Comparison of ENCODE assay signal across 8 cellular contexts in genomic region chr6:78867020-78867369, GRCh38. TPM values are rescaled to one million over a fixed set of nuclear protein-coding genes. Genes with fewer than 3 reads are reported as not detected.
A peak's percentile ranks its signal among the peaks of the same experiment; 100 is the strongest.
DNase-seq lines count a peak whose midpoint lies in the region; ATAC-seq, FAIRE-seq and TF ChIP-seq lines count a peak whose summit lies in the region.

No MANE protein-coding gene starts in this region.

- no peaks in the 10 kb centered on the region for H3K9me3 ChIP-seq in HUES6 (ENCODE audit: control insufficient read depth, insufficient read depth, low read depth, low read length)
- no peaks in the 10 kb centered on the region for H3K9me3 ChIP-seq in colonic mucosa
- H3K9me3 ChIP-seq in mucosa of stomach (ENCODE audit: control insufficient read depth, low read length), result no peaks in the 10 kb centered on the region

- DNase-seq in D721Med (ENCODE audit: insufficient read length, low spot score) (peak; percentile 26), colonic mucosa (no peak), NCI-H524 treated with DMSO at 0.1 percent for 48 hours (lab: John Stamatoyannopoulos, UW) (no peak), KG1 (lab: John Stamatoyannopoulos, UW) (no peak), A172 (ENCODE audit: low spot score) (no peak)

- H3K4me1 ChIP-seq in HUES6 (ENCODE audit: control insufficient read depth, insufficient read depth, low read length), result no peaks in the 10 kb centered on the region
- H3K4me1 ChIP-seq in colonic mucosa, result no peaks in the 10 kb centered on the region
- H3K4me1 ChIP-seq in mucosa of stomach (ENCODE audit: control insufficient read depth, insufficient read depth, low read length), result no peaks in the 10 kb centered on the region

- H3K4me3 ChIP-seq in HUES6 (ENCODE audit: low read depth, low read length) (peak overlapping the region; percentile 88), colonic mucosa (peak overlapping the region; percentile 96), mucosa of stomach (ENCODE audit: low read length) (peak overlapping the region; percentile 98)

- H3K36me3 ChIP-seq in HUES6 (ENCODE audit: control insufficient read depth, insufficient read depth, low read length), result no peaks in the 10 kb centered on the region
- no peaks in the 10 kb centered on the region for H3K36me3 ChIP-seq in colonic mucosa
- no peaks in the 10 kb centered on the region for H3K36me3 ChIP-seq in mucosa of stomach (ENCODE audit: control insufficient read depth, insufficient read depth, low read length)

- peak overlapping the region; percentile 87 for H3K9ac ChIP-seq in HUES6 (ENCODE audit: low read length)
- peak overlapping the region; percentile 75 to 79 for H3K9ac ChIP-seq in colonic mucosa (ENCODE audit: low read depth in 2 of 2, low read length in 2 of 2)
- peak overlapping the region; percentile 85 for H3K9ac ChIP-seq in mucosa of stomach (ENCODE audit: low read length)

- FAIRE-seq in D721Med (lab: Jason Lieb, UNC), result no peak

- H3K27ac ChIP-seq in HUES6 (ENCODE audit: low read depth, low read length) (peak overlapping the region; percentile 81), colonic mucosa (no peak overlapping the region)

- intact Hi-C loops in colonic mucosa (cut with DNase I), result no loop called here

- no peaks in the 10 kb centered on the region for H3K27me3 ChIP-seq in HUES6 (ENCODE audit: control insufficient read depth, insufficient read depth, low read length)
- H3K27me3 ChIP-seq in colonic mucosa, result no peaks in the 10 kb centered on the region
- no peaks in the 10 kb centered on the region for H3K27me3 ChIP-seq in mucosa of stomach (ENCODE audit: control insufficient read depth, insufficient read depth, low read length)

- peak; percentile 26 for ATAC-seq in GM21526 (IDR thresholded peaks at IDR 0.05; ENCODE audit: low FRiP score, unreplicated experiment)

- no peak for TF ChIP-seq CTCF in D721Med (IDR thresholded peaks at IDR 0.05; ENCODE audit: insufficient read depth, missing control alignments)
- no peak for TF ChIP-seq CTCF in colonic mucosa (IDR thresholded peaks at IDR 0.05)

RNA-seq across cellular contexts. Expression of gene IRAK1BP1, which starts 0.4 kb away (rescaled TPM):
- 1 to 10 TPM; 1.7 to 4.9 TPM for total RNA-seq in colonic mucosa
- 5.1 and 6.5 TPM in 2 replicates for total RNA-seq in A172 (2014; rRNA removed; shearing (Covaris generic))
